Comparison of ENCODE assay signal across 1 cellular context in genomic region chr1:239287296-239287695, GRCh38.
TF ChIP-seq lines count a peak whose summit lies in the region.

No MANE protein-coding gene starts in this region.

TF ChIP-seq in WTC11, 78 proteins besides CTCF, POLR2A, EP300 and RAD21 (continued from another document):
- TF ChIP-seq ZNF532 (CRISPR knock-in tag; IDR thresholded peaks at IDR 0.05; ENCODE audit: borderline replicate concordance) (no peak), ZNF671 (CRISPR knock-in tag; IDR thresholded peaks at IDR 0.05) (no peak), USF2 (CRISPR knock-in tag; IDR thresholded peaks at IDR 0.05) (no peak), RORB (CRISPR knock-in tag; IDR thresholded peaks at IDR 0.05) (no peak), KAT7 (CRISPR knock-in tag; IDR thresholded peaks at IDR 0.05; ENCODE audit: borderline replicate concordance) (no peak), FOXK1 (CRISPR knock-in tag; IDR thresholded peaks at IDR 0.05) (no peak), SOX15 (CRISPR knock-in tag; IDR thresholded peaks at IDR 0.05) (no peak), ZNF281 (CRISPR knock-in tag; IDR thresholded peaks at IDR 0.05) (no peak), NFATC4 (CRISPR knock-in tag; IDR thresholded peaks at IDR 0.05) (no peak), ESRRA (CRISPR knock-in tag; IDR thresholded peaks at IDR 0.05; ENCODE audit: borderline replicate concordance) (no peak), ETV6 (CRISPR knock-in tag; IDR thresholded peaks at IDR 0.05) (no peak)
- TF ChIP-seq, protein P1, sequence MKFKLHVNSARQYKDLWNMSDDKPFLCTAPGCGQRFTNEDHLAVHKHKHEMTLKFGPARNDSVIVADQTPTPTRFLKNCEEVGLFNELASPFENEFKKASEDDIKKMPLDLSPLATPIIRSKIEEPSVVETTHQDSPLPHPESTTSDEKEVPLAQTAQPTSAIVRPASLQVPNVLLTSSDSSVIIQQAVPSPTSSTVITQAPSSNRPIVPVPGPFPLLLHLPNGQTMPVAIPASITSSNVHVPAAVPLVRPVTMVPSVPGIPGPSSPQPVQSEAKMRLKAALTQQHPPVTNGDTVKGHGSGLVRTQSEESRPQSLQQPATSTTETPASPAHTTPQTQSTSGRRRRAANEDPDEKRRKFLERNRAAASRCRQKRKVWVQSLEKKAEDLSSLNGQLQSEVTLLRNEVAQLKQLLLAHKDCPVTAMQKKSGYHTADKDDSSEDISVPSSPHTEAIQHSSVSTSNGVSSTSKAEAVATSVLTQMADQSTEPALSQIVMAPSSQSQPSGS (CRISPR knock-in tag; IDR thresholded peaks at IDR 0.05; ENCODE audit: borderline replicate concordance, low read depth): no peak
- TF ChIP-seq, protein P2, sequence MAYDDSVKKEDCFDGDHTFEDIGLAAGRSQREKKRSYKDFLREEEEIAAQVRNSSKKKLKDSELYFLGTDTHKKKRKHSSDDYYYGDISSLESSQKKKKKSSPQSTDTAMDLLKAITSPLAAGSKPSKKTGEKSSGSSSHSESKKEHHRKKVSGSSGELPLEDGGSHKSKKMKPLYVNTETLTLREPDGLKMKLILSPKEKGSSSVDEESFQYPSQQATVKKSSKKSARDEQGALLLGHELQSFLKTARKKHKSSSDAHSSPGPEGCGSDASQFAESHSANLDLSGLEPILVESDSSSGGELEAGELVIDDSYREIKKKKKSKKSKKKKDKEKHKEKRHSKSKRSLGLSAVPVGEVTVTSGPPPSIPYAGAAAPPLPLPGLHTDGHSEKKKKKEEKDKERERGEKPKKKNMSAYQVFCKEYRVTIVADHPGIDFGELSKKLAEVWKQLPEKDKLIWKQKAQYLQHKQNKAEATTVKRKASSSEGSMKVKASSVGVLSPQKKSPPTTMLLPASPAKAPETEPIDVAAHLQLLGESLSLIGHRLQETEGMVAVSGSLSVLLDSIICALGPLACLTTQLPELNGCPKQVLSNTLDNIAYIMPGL (CRISPR knock-in tag; IDR thresholded peaks at IDR 0.05): no peak
